Comparison of ENCODE assay signal across 21 cellular contexts in genomic region chr1:115674011-115674410, GRCh38.
"Had no signal": no experiment of that assay in that cellular context is flagged by ENCODE, and none has a peak within 500 bp of the region (broad histone marks: within the 10 kb centered on the region; RNA-seq: fewer than 3 reads in every experiment).

No MANE protein-coding gene starts in this region.

- H3K36me3 ChIP-seq: brain microvascular endothelial cell, upper lobe of left lung had no signal

- H3K9me3 ChIP-seq: left ventricle myocardium inferior, psoas muscle, spleen, upper lobe of left lung had no signal

- H3K4me3 ChIP-seq: coronary artery, left ventricle myocardium inferior, psoas muscle, spleen, upper lobe of left lung had no signal

- H3K4me1 Mint-ChIP-seq: central memory CD8-positive, alpha-beta T cell; memory B cell had no signal

- DNase-seq: activated CD4-positive, alpha-beta T cell treated with anti-CD3 and anti-CD28 coated beads, Interleukin-2, amount 10 ng/mL, durations not matched to agents 7 days and 5 days; activated CD8-positive, alpha-beta memory T cell treated with anti-CD3 and anti-CD28 coated beads, Interleukin-2, amount 50 U/mL, for 48 hours; activated gamma-delta T cell; activated T-cell treated with anti-CD3 and anti-CD28 coated beads, Interleukin-2, amount 50 U/mL, for 72 hours; brain microvascular endothelial cell; effector CD4-positive, alpha-beta T cell; foreskin fibroblast; glutamatergic neuron; hypothalamus; kidney; left ventricle myocardium inferior; naive thymus-derived CD8-positive, alpha-beta T cell; psoas muscle; spleen; upper lobe of left lung had no signal

- H3K4me3 Mint-ChIP-seq: activated CD4-positive, alpha-beta T cell treated with anti-CD3 and anti-CD28 coated beads, Interleukin-2, amount 10 ng/mL, durations not matched to agents 7 days and 5 days; activated T-cell treated with anti-CD3 and anti-CD28 coated beads, Interleukin-2, amount 50 U/mL, for 72 hours; central memory CD8-positive, alpha-beta T cell; memory B cell; naive thymus-derived CD8-positive, alpha-beta T cell; stimulated activated naive CD8-positive, alpha-beta T cell treated with anti-CD3 and anti-CD28 coated beads, Interleukin-15, Interleukin-2, amounts not matched to agents 100 ng/mL and 50 ng/mL, for 24 hours had no signal

- H3K9me3 Mint-ChIP-seq: activated CD4-positive, alpha-beta T cell treated with anti-CD3 and anti-CD28 coated beads, Interleukin-2, amount 10 ng/mL, durations not matched to agents 7 days and 5 days; activated naive CD4-positive, alpha-beta T cell treated with anti-CD3 and anti-CD28 coated beads, Interleukin-2, amount 50 U/mL, for 72 hours; activated T-cell treated with anti-CD3 and anti-CD28 coated beads, Interleukin-2, amount 50 U/mL, for 72 hours; central memory CD8-positive, alpha-beta T cell; memory B cell; naive thymus-derived CD8-positive, alpha-beta T cell; stimulated activated naive CD8-positive, alpha-beta T cell treated with anti-CD3 and anti-CD28 coated beads, Interleukin-15, Interleukin-2, amounts not matched to agents 100 ng/mL and 50 ng/mL, for 24 hours had no signal

- ATAC-seq: activated naive CD4-positive, alpha-beta T cell treated with anti-CD3 and anti-CD28 coated beads, Interleukin-2, amount 50 U/mL, for 72 hours; activated T-cell treated with anti-CD3 and anti-CD28 coated beads, Interleukin-2, amount 50 U/mL, for 72 hours; naive thymus-derived CD8-positive, alpha-beta T cell; psoas muscle; sciatic nerve had no signal

- H3K27ac ChIP-seq: brain microvascular endothelial cell, coronary artery, left ventricle myocardium inferior, psoas muscle, spleen, upper lobe of left lung had no signal

- H3K27me3 ChIP-seq: brain microvascular endothelial cell, spleen, upper lobe of left lung had no signal

- H3K27ac Mint-ChIP-seq: activated CD4-positive, alpha-beta T cell treated with anti-CD3 and anti-CD28 coated beads, Interleukin-2, amount 10 ng/mL, durations not matched to agents 7 days and 5 days; activated naive CD4-positive, alpha-beta T cell treated with anti-CD3 and anti-CD28 coated beads, Interleukin-2, amount 50 U/mL, for 72 hours; activated T-cell treated with anti-CD3 and anti-CD28 coated beads, Interleukin-2, amount 50 U/mL, for 72 hours; memory B cell; naive thymus-derived CD8-positive, alpha-beta T cell; stimulated activated naive CD8-positive, alpha-beta T cell treated with anti-CD3 and anti-CD28 coated beads, Interleukin-15, Interleukin-2, amounts not matched to agents 100 ng/mL and 50 ng/mL, for 24 hours had no signal

- H3K27me3 Mint-ChIP-seq: activated CD4-positive, alpha-beta T cell treated with anti-CD3 and anti-CD28 coated beads, Interleukin-2, amount 10 ng/mL, durations not matched to agents 7 days and 5 days; central memory CD8-positive, alpha-beta T cell; memory B cell; stimulated activated naive CD8-positive, alpha-beta T cell treated with anti-CD3 and anti-CD28 coated beads, Interleukin-15, Interleukin-2, amounts not matched to agents 100 ng/mL and 50 ng/mL, for 24 hours had no signal

- H3K4me1 ChIP-seq: psoas muscle, spleen had no signal

- H3K36me3 Mint-ChIP-seq: activated naive CD4-positive, alpha-beta T cell treated with anti-CD3 and anti-CD28 coated beads, Interleukin-2, amount 50 U/mL, for 72 hours; memory B cell; naive thymus-derived CD8-positive, alpha-beta T cell had no signal
